ENCODE assay signal across 14 cellular contexts in genomic region chr16:85199880-85200279, GRCh38.
"Had no signal": no experiment of that assay in that cellular context is flagged by ENCODE, and none has a peak within 500 bp of the region (broad histone marks: within the 10 kb centered on the region; RNA-seq: fewer than 3 reads in every experiment).

No MANE protein-coding gene starts in this region.

- H3K4me3 ChIP-seq: body of pancreas had no signal

- ATAC-seq: activated CD8-positive, alpha-beta T cell treated with anti-CD3 and anti-CD28 coated beads, Interleukin-2, amount 10 ng/mL, durations not matched to agents 7 days and 5 days; body of pancreas; effector memory CD8-positive, alpha-beta T cell; natural killer cell treated with Interleukin-12 subunit alpha and Interleukin-12 subunit beta and Interleukin-15 and Interleukin-18, amount 100 ng/mL, for 72 hours had no signal

- H3K36me3 Mint-ChIP-seq: natural killer cell treated with Interleukin-12 subunit alpha and Interleukin-12 subunit beta and Interleukin-15 and Interleukin-18, amount 100 ng/mL, for 72 hours had no signal

- H3K27me3 ChIP-seq: body of pancreas had no signal

- H3K27me3 Mint-ChIP-seq: stimulated activated naive CD8-positive, alpha-beta T cell treated with anti-CD3 and anti-CD28 coated beads, Interleukin-15, Interleukin-2, amounts not matched to agents 100 ng/mL and 50 ng/mL, for 24 hours had no signal

- H3K27ac Mint-ChIP-seq: activated CD8-positive, alpha-beta T cell treated with anti-CD3 and anti-CD28 coated beads, Interleukin-2, amount 10 ng/mL, durations not matched to agents 7 days and 5 days; activated naive CD4-positive, alpha-beta T cell treated with anti-CD3 and anti-CD28 coated beads for 36 hours; activated T-helper 1 cell treated with anti-CD3 and anti-CD28 coated beads, Interleukin-12 subunit alpha, Interleukin-12 subunit beta, Interleukin-2, Interleukin-4 antibody, amounts not matched to agents 30 ng/mL and 10 ng/mL and 1 ng/mL, durations not matched to agents 14 hours and 24 hours and 36 hours; dendritic cell treated with granulocyte-macrophage colony-stimulating factor and Interleukin-4, amounts not matched to agents 40 ng/mL and 50 ng/mL, for 4 days; effector memory CD8-positive, alpha-beta T cell; natural killer cell treated with Interleukin-12 subunit alpha and Interleukin-12 subunit beta and Interleukin-15 and Interleukin-18, amount 100 ng/mL, for 72 hours; stimulated activated naive CD8-positive, alpha-beta T cell treated with anti-CD3 and anti-CD28 coated beads, Interleukin-15, Interleukin-2, amounts not matched to agents 100 ng/mL and 50 ng/mL, for 24 hours had no signal

- H3K9me3 Mint-ChIP-seq: activated naive CD4-positive, alpha-beta T cell treated with anti-CD3 and anti-CD28 coated beads for 36 hours; activated T-helper 1 cell treated with anti-CD3 and anti-CD28 coated beads, Interleukin-12 subunit alpha, Interleukin-12 subunit beta, Interleukin-2, Interleukin-4 antibody, amounts not matched to agents 30 ng/mL and 10 ng/mL and 1 ng/mL, durations not matched to agents 14 hours and 24 hours and 36 hours; dendritic cell treated with granulocyte-macrophage colony-stimulating factor and Interleukin-4, amounts not matched to agents 40 ng/mL and 50 ng/mL, for 4 days; effector memory CD8-positive, alpha-beta T cell; natural killer cell treated with Interleukin-12 subunit alpha and Interleukin-12 subunit beta and Interleukin-15 and Interleukin-18, amount 100 ng/mL, for 72 hours; stimulated activated naive CD8-positive, alpha-beta T cell treated with anti-CD3 and anti-CD28 coated beads, Interleukin-15, Interleukin-2, amounts not matched to agents 100 ng/mL and 50 ng/mL, for 24 hours had no signal

- DNase-seq: activated CD4-positive, alpha-beta T cell treated with anti-CD3 and anti-CD28 coated beads for 48 hours; activated CD8-positive, alpha-beta T cell treated with anti-CD3 and anti-CD28 coated beads, Interleukin-2, amount 10 ng/mL, durations not matched to agents 7 days and 5 days; activated naive CD4-positive, alpha-beta T cell treated with anti-CD3 and anti-CD28 coated beads for 36 hours; amniotic stem cell; cerebellar nuclear complex; effector memory CD8-positive, alpha-beta T cell; erythroblast; stimulated activated CD4-positive, alpha-beta T cell treated with anti-CD3 and anti-CD28 coated beads, Interleukin-15, amount 100 ng/mL, for 24 hours; stimulated activated CD4-positive, alpha-beta T cell treated with anti-CD3 and anti-CD28 coated beads, Interleukin-4, amount 100 ng/mL, for 24 hours had no signal

- H3K9me3 ChIP-seq: body of pancreas had no signal

- H3K4me3 Mint-ChIP-seq: activated CD8-positive, alpha-beta T cell treated with anti-CD3 and anti-CD28 coated beads, Interleukin-2, amount 10 ng/mL, durations not matched to agents 7 days and 5 days; activated naive CD4-positive, alpha-beta T cell treated with anti-CD3 and anti-CD28 coated beads for 36 hours; activated T-helper 1 cell treated with anti-CD3 and anti-CD28 coated beads, Interleukin-12 subunit alpha, Interleukin-12 subunit beta, Interleukin-2, Interleukin-4 antibody, amounts not matched to agents 30 ng/mL and 10 ng/mL and 1 ng/mL, durations not matched to agents 14 hours and 24 hours and 36 hours; dendritic cell treated with granulocyte-macrophage colony-stimulating factor and Interleukin-4, amounts not matched to agents 40 ng/mL and 50 ng/mL, for 4 days; effector memory CD8-positive, alpha-beta T cell; natural killer cell treated with Interleukin-12 subunit alpha and Interleukin-12 subunit beta and Interleukin-15 and Interleukin-18, amount 100 ng/mL, for 72 hours; stimulated activated naive CD8-positive, alpha-beta T cell treated with anti-CD3 and anti-CD28 coated beads, Interleukin-15, Interleukin-2, amounts not matched to agents 100 ng/mL and 50 ng/mL, for 24 hours had no signal
